In the genomic region with DNA sequence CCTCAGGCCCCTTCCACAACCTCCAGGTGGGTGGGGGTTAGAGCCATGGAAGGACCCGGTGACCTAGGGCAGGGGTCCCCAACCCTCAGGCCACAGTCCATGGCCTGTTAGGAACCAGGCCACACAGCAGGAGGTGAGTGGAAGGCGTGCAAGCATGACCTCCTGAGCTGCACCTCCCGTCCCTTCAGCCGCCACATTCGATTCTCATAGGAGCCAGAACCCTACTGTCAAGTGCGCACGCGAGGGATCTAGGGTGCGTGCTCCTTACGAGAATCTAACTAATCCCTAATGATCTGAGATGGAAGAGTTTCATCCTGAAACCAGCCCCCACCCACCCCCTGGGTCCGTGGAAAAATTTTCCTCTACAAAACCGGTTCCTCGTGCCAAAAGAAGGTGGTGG, we compare ENCODE assay signal across 24 cellular contexts. TPM values are rescaled to one million over a fixed set of nuclear protein-coding genes. Genes with fewer than 3 reads are reported as not detected.
DNase-seq lines count a peak whose midpoint lies in the region; ATAC-seq and TF ChIP-seq lines count a peak whose summit lies in the region.
"Had no signal": no experiment of that assay in that cellular context is flagged by ENCODE, and none has a peak within 500 bp of the region (broad histone marks: within the 10 kb centered on the region; RNA-seq: fewer than 3 reads in every experiment).

No MANE protein-coding gene starts in this region.

- 87 to 88% methylated on average over 13 of the region's 13 CpGs for WGBS in heart right ventricle, 2 donors
- WGBS in aorta, 2 donors: 82 to 87% methylated on average over 13 of the region's 13 CpGs

- intact Hi-C loops in Right ventricle myocardium inferior (cut with DNase I): no loop called here
- intact Hi-C loops in heart right ventricle (cut with DNase I): loop anchor here in 6 of 10 donors (5.0 to 10.0 kb wide), 2 partner anchors 78 to 81 kb away; no protein-coding TSS in a partner anchor
- intact Hi-C loops in posterior vena cava (cut with DNase I): loop anchor here in 1 of 2 donors (5.0 kb wide), 1 partner anchor 1732 kb away; no protein-coding TSS in a partner anchor
- intact Hi-C loops in aorta (cut with DNase I): loop anchor here (5.0 kb wide), 1 partner anchor 78 kb away; no protein-coding TSS in a partner anchor

- ATAC-seq in Right ventricle myocardium inferior (no peak), heart right ventricle (no peak), aorta (ENCODE audit: low FRiP score) (peak; percentile 26)
- ATAC-seq: A549, GM12878 had no signal

- H3K27ac ChIP-seq in heart right ventricle: no peak overlapping the region
- no peak overlapping the region for H3K27ac ChIP-seq in aorta (ENCODE audit: low read depth in 1 of 2, low read length in 2 of 2)
- H3K27ac ChIP-seq: A549; BLaER1 treated with 17β-estradiol and CSF1 and Interleukin-3, amounts not matched to agents 10 nM and 100 nM; GM23248 had no signal

- H3K36me3 ChIP-seq in heart right ventricle: no peaks in the 10 kb centered on the region
- no peaks in the 10 kb centered on the region for H3K36me3 ChIP-seq in aorta (ENCODE audit: control insufficient read depth in 1 of 2, insufficient read depth in 2 of 2, low read length in 1 of 2)
- no peaks in the 10 kb centered on the region for H3K36me3 ChIP-seq in MG63
- H3K36me3 ChIP-seq: BE2C; BLaER1 treated with 17β-estradiol and CSF1 and Interleukin-3, amounts not matched to agents 10 nM and 100 nM had no signal

- H3K9me3 ChIP-seq in heart right ventricle: no peaks in the 10 kb centered on the region
- H3K9me3 ChIP-seq in aorta (ENCODE audit: control insufficient read depth, low read length): no peaks in the 10 kb centered on the region
- no peaks in the 10 kb centered on the region for H3K9me3 ChIP-seq in MG63
- H3K9me3 ChIP-seq: A549; BE2C; BLaER1 treated with 17β-estradiol and CSF1 and Interleukin-3, amounts not matched to agents 10 nM and 100 nM had no signal

- TF ChIP-seq CTCF in heart right ventricle (IDR thresholded peaks at IDR 0.05): no peak

- DNase-seq in Right ventricle myocardium inferior (ENCODE audit: missing footprints): peak; percentile 46
- no peak for DNase-seq in heart right ventricle
- peak; percentile 58 for DNase-seq in posterior vena cava (ENCODE audit: low spot score)
- peak in 1 of 2 donors; percentile 45 for DNase-seq in aorta
- DNase-seq in stimulated activated CD4-positive, alpha-beta T cell treated with anti-CD3 and anti-CD28 coated beads, Interleukin-2, amount 100 ng/mL, for 48 hours: no peak
- no peak for DNase-seq in MG63
- DNase-seq: 8988T; ACHN; AML-193; BE2C; CD4-positive, alpha-beta T cell; DMS 273 treated with DMSO at 0.1 percent for 48 hours; DMS79; EL; GDM1; GM23248; H7; HCEC 1CT had no signal

- H3K4me1 ChIP-seq in heart right ventricle: peaks cover 0 to 10% (median 2%) of the 10 kb centered on the region in 9 donors
- no peaks in the 10 kb centered on the region for H3K4me1 ChIP-seq in aorta (ENCODE audit: control insufficient read depth in 1 of 2, insufficient read depth in 2 of 2, low read length in 2 of 2)
- H3K4me1 ChIP-seq: A549, BE2C had no signal

- H3K4me3 ChIP-seq in heart right ventricle (no peak overlapping the region), aorta (ENCODE audit: low read length in 2 of 2) (no peak overlapping the region), MG63 (no peak overlapping the region)
- H3K4me3 ChIP-seq: A549; BLaER1 treated with 17β-estradiol and CSF1 and Interleukin-3, amounts not matched to agents 10 nM and 100 nM; GM12878; GM23248 had no signal

- H3K27me3 ChIP-seq in heart right ventricle (peaks cover 0 to 42% (median 12%) of the 10 kb centered on the region in 7 donors), aorta (ENCODE audit: control insufficient read depth in 1 of 2, insufficient read depth in 2 of 2, low read length in 1 of 2) (no peaks in the 10 kb centered on the region), MG63 (peaks cover 20% of the 10 kb centered on the region)
- H3K27me3 ChIP-seq: BE2C had no signal

RNA-seq across cellular contexts. Expression of a gene that starts 3.6 kb away (rescaled TPM):
- total RNA-seq in Right ventricle myocardium inferior (not detected), heart right ventricle (not detected), posterior vena cava (not detected), aorta (not detected)
- polyA plus RNA-seq in heart right ventricle (not detected), aorta (not detected)
- total RNA-seq in MG63 (2014; rRNA removed; shearing (Covaris generic); ENCODE audit: low replicate concordance): not detected in 2 replicates
- total RNA-seq: CD4-positive, alpha-beta T cell; CD8-positive, alpha-beta memory T cell; GM12878; GM23248; H1; H7 had no signal
- polyA plus RNA-seq: A549; CD14-positive monocyte; CD8-positive, alpha-beta memory T cell; GM12878; GM23248; H1 had no signal

RNA-seq across cellular contexts. Expression of a gene that starts 4.0 kb away (rescaled TPM):
- total RNA-seq in Right ventricle myocardium inferior (not detected), heart right ventricle (not detected), posterior vena cava (not detected), aorta (not detected)
- polyA plus RNA-seq in heart right ventricle (not detected), aorta (not detected)
- not detected in 2 replicates for total RNA-seq in MG63 (2014; rRNA removed; shearing (Covaris generic); ENCODE audit: low replicate concordance)
- total RNA-seq: CD4-positive, alpha-beta T cell; CD8-positive, alpha-beta memory T cell; GM12878; GM23248; H1; H7 had no signal
- polyA plus RNA-seq: A549; CD14-positive monocyte; CD8-positive, alpha-beta memory T cell; GM12878; GM23248 had no signal

RNA-seq across cellular contexts. Expression of a gene that starts 17.3 kb away (rescaled TPM):
- total RNA-seq in Right ventricle myocardium inferior (not detected), heart right ventricle (not detected), posterior vena cava (not detected), aorta (not detected)
- polyA plus RNA-seq in heart right ventricle (not detected), aorta (not detected)
- total RNA-seq in MG63 (2014; rRNA removed; shearing (Covaris generic); ENCODE audit: low replicate concordance): not detected in 2 replicates
- total RNA-seq: CD4-positive, alpha-beta T cell; CD8-positive, alpha-beta memory T cell; GM12878; GM23248; H1; H7 had no signal
- polyA plus RNA-seq: A549; CD14-positive monocyte; CD8-positive, alpha-beta memory T cell; GM12878; GM23248; H1 had no signal

RNA-seq across cellular contexts. Expression of a gene that starts 27.4 kb away (rescaled TPM):
- not detected for total RNA-seq in Right ventricle myocardium inferior
- total RNA-seq in heart right ventricle: not detected
- under 1 TPM in 1 of 2 donors, not detected in 1; 0.04 TPM for polyA plus RNA-seq in heart right ventricle
- not detected for total RNA-seq in posterior vena cava
- total RNA-seq in aorta: not detected
- not detected for polyA plus RNA-seq in aorta
- total RNA-seq in MG63 (2014; rRNA removed; shearing (Covaris generic); ENCODE audit: low replicate concordance): not detected in 2 replicates
- total RNA-seq: CD4-positive, alpha-beta T cell; CD8-positive, alpha-beta memory T cell; GM12878; GM23248; H1; H7 had no signal
- polyA plus RNA-seq: A549, CD14-positive monocyte, GM12878, GM23248, H1 had no signal

RNA-seq across cellular contexts. Expression of a gene that starts 40.5 kb away (rescaled TPM):
- total RNA-seq in Right ventricle myocardium inferior (not detected), heart right ventricle (not detected), posterior vena cava (not detected), aorta (not detected)
- polyA plus RNA-seq in heart right ventricle (not detected), aorta (not detected)
- not detected in 2 replicates for total RNA-seq in MG63 (2014; rRNA removed; shearing (Covaris generic); ENCODE audit: low replicate concordance)
- total RNA-seq: CD4-positive, alpha-beta T cell; CD8-positive, alpha-beta memory T cell; GM12878; GM23248; H1; H7 had no signal
- polyA plus RNA-seq: A549; CD14-positive monocyte; CD8-positive, alpha-beta memory T cell; GM12878; GM23248; H1 had no signal

Comparison
In these comparisons a context has a peak if more than half of its experiments do, and no peak if none do; other contexts are left out.
1. DNase-seq: peak in Right ventricle myocardium inferior (single experiment) and posterior vena cava (single experiment); none in heart right ventricle (0 of 2), stimulated activated CD4-positive, alpha-beta T cell treated with anti-CD3 and anti-CD28 coated beads, Interleukin-2, amount 100 ng/mL, for 48 hours (0 of 2) and MG63 (single experiment).